Comparison of ENCODE assay signal across 8 cellular contexts in the genomic region with DNA sequence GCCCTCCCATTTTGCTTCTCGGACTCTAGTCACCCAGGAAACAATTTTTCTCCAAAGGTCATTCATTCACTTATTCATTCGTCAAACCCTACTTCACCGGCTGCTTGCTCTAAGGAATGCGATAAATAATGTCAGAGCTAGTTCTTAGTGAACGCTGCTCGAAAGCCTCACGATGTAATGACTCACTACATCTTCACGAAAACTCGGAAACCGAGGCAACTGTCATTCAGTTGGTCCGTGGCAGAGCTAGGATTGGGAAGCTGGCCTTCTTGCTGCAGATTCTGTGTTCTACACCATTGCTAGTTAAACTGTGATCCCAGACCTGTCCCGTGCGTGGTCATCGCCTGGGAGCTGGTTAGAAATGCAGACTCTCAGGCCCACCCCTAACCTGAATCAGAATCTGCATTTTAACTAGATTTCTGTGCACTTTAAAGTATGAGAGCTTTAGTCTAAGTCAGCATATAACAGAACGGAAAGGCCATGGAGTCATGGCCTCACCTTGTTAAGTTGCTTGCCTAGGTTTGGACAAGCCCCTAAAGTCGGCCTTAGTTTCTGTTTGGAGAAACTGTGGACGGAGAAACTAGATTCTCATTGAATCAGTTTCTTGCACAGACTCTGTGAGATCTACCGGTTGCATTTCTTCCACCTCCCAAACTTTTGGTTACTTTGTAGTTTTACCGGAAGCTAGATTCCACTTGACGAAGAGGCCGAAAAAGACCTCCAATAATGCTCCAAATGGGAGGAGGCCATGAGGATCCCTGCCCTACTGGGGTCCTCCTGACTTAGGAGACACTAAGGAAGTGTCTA. TPM values are rescaled to one million over a fixed set of nuclear protein-coding genes. Genes with fewer than 3 reads are reported as not detected.
DNase-seq lines count a peak whose midpoint lies in the region; ATAC-seq and TF ChIP-seq lines count a peak whose summit lies in the region.

No MANE protein-coding gene starts in this region.

- TF ChIP-seq CTCF in AG04450 (IDR thresholded peaks at IDR 0.05; ENCODE audit: low read depth, low read length) (no peak), WERI-Rb-1 (IDR thresholded peaks at IDR 0.05; ENCODE audit: low read depth, low read length) (no peak), fibroblast of mammary gland (conservative IDR thresholded peaks at IDR 0.05; ENCODE audit: control insufficient read depth, insufficient read depth, low read depth, low read length) (no peak), psoas muscle (IDR thresholded peaks at IDR 0.05) (no peak)

- peak; percentile 50 for DNase-seq in AG04450 (ENCODE audit: low read depth, low spot score)
- DNase-seq in HAP-1 (ENCODE audit: low spot score in 2 of 2) = peak in 1 of 2 experiments; percentile 1
- DNase-seq in WERI-Rb-1 = no peak
- DNase-seq in fibroblast of mammary gland (ENCODE audit: low read depth) = peak; percentile 92
- DNase-seq in psoas muscle = no peak
- DNase-seq in SKM-1 treated with dmso at 0.1 percent for 144 hours (lab: John Stamatoyannopoulos, UW; ENCODE audit: unreplicated experiment) = no peak

- 33 to 40% (median 34%) methylated on average over 21 of the region's 21 CpGs for WGBS in psoas muscle, 3 donors

- H3K27ac ChIP-seq in AG04450 (ENCODE audit: low read depth, low read length) (peak overlapping the region; percentile 50), WERI-Rb-1 (peak overlapping the region; percentile 47), psoas muscle (peak overlapping the region; percentile 66)

- in situ Hi-C loops in HAP-1 (cut with MboI; ENCODE audit: low sequenced_read_pairs) = no loop called here

- H3K9me3 ChIP-seq in AG04450 (ENCODE audit: control insufficient read depth, insufficient read depth, low read length) (peaks cover 3% of the 10 kb centered on the region; the same call in 1 of the 2 replicates), HAP-1 (no peaks in the 10 kb centered on the region), WERI-Rb-1 (ENCODE audit: severe bottlenecking) (no peaks in the 10 kb centered on the region), psoas muscle (no peaks in the 10 kb centered on the region)

- ATAC-seq in psoas muscle (peak in 2 of 4 donors; percentile 13 to 22), HG02840 (IDR thresholded peaks at IDR 0.05; ENCODE audit: low FRiP score, unreplicated experiment) (no peak), HG02642 (IDR thresholded peaks at IDR 0.05; ENCODE audit: poor library complexity, unreplicated experiment) (no peak)

- no peaks in the 10 kb centered on the region for H3K27me3 ChIP-seq in AG04450 (ENCODE audit: control insufficient read depth, insufficient read depth, low read length)
- H3K27me3 ChIP-seq in HAP-1 (ENCODE audit: low read depth) = no peaks in the 10 kb centered on the region
- H3K27me3 ChIP-seq in WERI-Rb-1 (ENCODE audit: insufficient read depth, low read depth, severe bottlenecking) = no peaks in the 10 kb centered on the region
- no peaks in the 10 kb centered on the region for H3K27me3 ChIP-seq in psoas muscle (ENCODE audit: insufficient read depth in 3 of 3, low read length in 2 of 3)

- CTCF ChIA-PET in AG04450 (lab: Charles Lee) = interaction anchor here (0.6 to 12.8 kb wide), 7 partner anchors 19 to 156 kb away, joined by 3 to 145 read pairs (median 7); a partner anchor contains a TSS

- H3K36me3 ChIP-seq in HAP-1 (replicated peaks) (peaks cover 13% of the 10 kb centered on the region), WERI-Rb-1 (peaks cover 22% of the 10 kb centered on the region), psoas muscle (ENCODE audit: insufficient read depth in 1 of 2, low read depth in 1 of 2) (no peaks in the 10 kb centered on the region)

- intact Hi-C loops in psoas muscle (cut with DNase I) = loop anchor here in 1 of 2 donors (5.0 kb wide), 1 partner anchor 1035 kb away; a partner anchor contains a TSS

- POLR2A ChIA-PET in AG04450 (lab: Yijun Ruan, JAX) = interaction anchor here (0.5 to 1.1 kb wide), 4 partner anchors 16 to 155 kb away, joined by 3 to 6 read pairs (median 4); a partner anchor contains a TSS

- H3K4me3 ChIP-seq in AG04450 (ENCODE audit: low read depth, low read length) (peak overlapping the region; percentile 50), HAP-1 (peak overlapping the region; percentile 90), WERI-Rb-1 (ENCODE audit: low read depth, low read length) (peak overlapping the region; percentile 94), fibroblast of mammary gland (ENCODE audit: control insufficient read depth, low read depth, low read length) (peak overlapping the region; percentile 57), psoas muscle (peak overlapping the region; percentile 97)

- H3K4me1 ChIP-seq in HAP-1 = peaks cover 16% of the 10 kb centered on the region
- H3K4me1 ChIP-seq in psoas muscle = peaks cover 20% of the 10 kb centered on the region

RNA-seq across cellular contexts. Expression of a gene that starts 0.6 kb away (rescaled TPM):
- 25.8 and 30.9 TPM in 2 replicates for polyA plus RNA-seq in AG04450 (2011; rRNA removed)
- polyA minus RNA-seq in AG04450 (2011; rRNA and poly(A)+ RNA removed) = 23.3 and 29.9 TPM in 2 replicates
- total RNA-seq in psoas muscle = 10 to 100 TPM in 3 of 4 donors, 1 to 10 TPM in 1; 9.2 to 19.9 (median 16.7) TPM
- polyA plus RNA-seq in psoas muscle = 10 to 100 TPM; 20.3 to 29.1 (median 20.5) TPM

RNA-seq across cellular contexts. Expression of a gene that starts 20.9 kb away (rescaled TPM):
- 18.1 and 25.1 TPM in 2 replicates for polyA plus RNA-seq in AG04450 (2011; rRNA removed)
- polyA minus RNA-seq in AG04450 (2011; rRNA and poly(A)+ RNA removed) = 20.3 and 26.7 TPM in 2 replicates
- 10 to 100 TPM; 20.3 to 47.5 (median 35.2) TPM for total RNA-seq in psoas muscle
- polyA plus RNA-seq in psoas muscle = 10 to 100 TPM; 29.0 to 55.5 (median 30.1) TPM

RNA-seq across cellular contexts. Expression of a gene that starts 21.3 kb away (rescaled TPM):
- polyA plus RNA-seq in AG04450 (2011; rRNA removed) = 45.0 and 48.6 TPM in 2 replicates
- polyA minus RNA-seq in AG04450 (2011; rRNA and poly(A)+ RNA removed) = 41.7 and 48.0 TPM in 2 replicates
- total RNA-seq in psoas muscle = 10 to 100 TPM; 12.9 to 19.6 (median 15.0) TPM
- polyA plus RNA-seq in psoas muscle = 10 to 100 TPM in 2 of 3 donors, 1 to 10 TPM in 1; 9.2 to 28.1 (median 18.5) TPM

RNA-seq across cellular contexts. Expression of a gene that starts 47.1 kb away (rescaled TPM):
- 2.9 and 3.0 TPM in 2 replicates for polyA plus RNA-seq in AG04450 (2011; rRNA removed)
- polyA minus RNA-seq in AG04450 (2011; rRNA and poly(A)+ RNA removed) = 2.5 and 2.8 TPM in 2 replicates
- 1 to 10 TPM in 3 of 4 donors, under 1 TPM in 1; 0.75 to 1.6 (median 1.3) TPM for total RNA-seq in psoas muscle
- polyA plus RNA-seq in psoas muscle = under 1 TPM; 0.38 to 0.84 (median 0.66) TPM

Comparison
In these comparisons a context has a peak if more than half of its experiments do, and no peak if none do; other contexts are left out.
1. DNase-seq: peak in AG04450 (single experiment) and fibroblast of mammary gland (single experiment); none in WERI-Rb-1 (single experiment), psoas muscle (0 of 2) and SKM-1 treated with dmso at 0.1 percent for 144 hours (single experiment).
2. Peak in every context shown above with its lines, with median percentiles within 50 percentile points of each other: H3K27ac ChIP-seq and H3K4me3 ChIP-seq.